ENCODE assay signal across 8 cellular contexts in genomic region chr6:142566628-142567396, GRCh38.
A peak's percentile ranks its signal among the peaks of the same experiment; 100 is the strongest.
DNase-seq lines count a peak whose midpoint lies in the region; TF ChIP-seq lines count a peak whose summit lies in the region.

No MANE protein-coding gene starts in this region.

- H3K4me1 ChIP-seq in HEK293 (ENCODE audit: control insufficient read depth, insufficient read depth, low read length) (no peaks in the 10 kb centered on the region), mammary epithelial cell (ENCODE audit: insufficient read depth, low read length) (peaks cover 35% of the 10 kb centered on the region)

- no peak overlapping the region for H3K9ac ChIP-seq in mammary epithelial cell (ENCODE audit: insufficient read depth, low read length)

- 75% methylated on average over 10 of the region's 10 CpGs for WGBS in mammary epithelial cell (ENCODE audit: low coverage, missing lambda C conversion rate)

- BruUV-seq in mammary epithelial cell (replicated peaks; lab: Mats Ljungman, UMichigan) = no TSS peak

- no peaks in the 10 kb centered on the region for H3K36me3 ChIP-seq in HEK293 (ENCODE audit: control insufficient read depth in 2 of 2, insufficient read depth in 1 of 2, low read length in 2 of 2)
- H3K36me3 ChIP-seq in mammary epithelial cell (ENCODE audit: insufficient read depth, low read length) = no peaks in the 10 kb centered on the region

- no peak overlapping the region for H3K4me3 ChIP-seq in HEK293 (ENCODE audit: low read depth, low read length)
- no peak overlapping the region for H3K4me3 ChIP-seq in NB4 (ENCODE audit: low read depth, low read length)
- no peak overlapping the region for H3K4me3 ChIP-seq in mammary epithelial cell (replicated peaks in 1 of 3; ENCODE audit: insufficient read depth in 1 of 3, low read depth in 2 of 3, low read length in 3 of 3)

- DNase-seq in DMS 273 (lab: John Stamatoyannopoulos, UW; ENCODE audit: unreplicated experiment) (peak; percentile 77), DMS 273 treated with DMSO at 0.1 percent for 48 hours (lab: John Stamatoyannopoulos, UW) (no peak), NB4 (ENCODE audit: low read depth) (peak; percentile 67), mammary epithelial cell (peak; percentile 52), left kidney (ENCODE audit: low read depth, low spot score) (peak; percentile 79)
- peak; percentile 3 for DNase-seq in stimulated activated CD8-positive, alpha-beta memory T cell treated with anti-CD3 and anti-CD28 coated beads, Interleukin-12 subunit alpha, Interleukin-12 subunit beta, amount 100 ng/mL, for 4 hours (ENCODE audit: low read depth)

- H3K27me3 ChIP-seq in mammary epithelial cell (ENCODE audit: insufficient read depth, low read length) = no peaks in the 10 kb centered on the region

- H2AFZ ChIP-seq in mammary epithelial cell (ENCODE audit: low read depth, low read length) = no peak overlapping the region

- in situ Hi-C loops in mammary epithelial cell (cut with MboI; ENCODE audit: low sequenced_read_pairs in 2 of 2) = loop anchor here in 1 of 2 donors (5.0 kb wide), 1 partner anchor 125 kb away; no protein-coding TSS in a partner anchor

- no peak for TF ChIP-seq POLR2A in NB4 (IDR thresholded peaks at IDR 0.05; ENCODE audit: extremely low read depth, insufficient read length)

- no peak overlapping the region for H3K4me2 ChIP-seq in mammary epithelial cell (ENCODE audit: insufficient read depth, low read depth, low read length)

- peak; percentile 70 for TF ChIP-seq CTCF in HEK293 (tag by site-specific recombination; IDR thresholded peaks at IDR 0.05)
- TF ChIP-seq CTCF in NB4 (IDR thresholded peaks at IDR 0.05; ENCODE audit: low read depth, low read length) = peak; percentile 88
- peak; percentile 95 for TF ChIP-seq CTCF in VCaP (conservative IDR thresholded peaks at IDR 0.05)
- TF ChIP-seq CTCF in mammary epithelial cell (conservative IDR thresholded peaks at IDR 0.05 in 1 of 2, IDR thresholded peaks at IDR 0.05 in 1 of 2; ENCODE audit: extremely low read depth in 1 of 2, insufficient read depth in 1 of 2, low read depth in 1 of 2, low read length in 2 of 2) = peak; percentile 95 to 99

- intact Hi-C loops in mammary epithelial cell (cut with micrococcal nuclease) = loop anchor here (1.0 to 10.0 kb wide), 7 partner anchors 92 to 860 kb away; partner anchors contain the start of gene HIVEP2

- H3K9me3 ChIP-seq in HEK293 (ENCODE audit: control insufficient read depth, insufficient read depth, low read depth, low read length) = no peaks in the 10 kb centered on the region
- no peaks in the 10 kb centered on the region for H3K9me3 ChIP-seq in mammary epithelial cell (replicated peaks; ENCODE audit: insufficient read depth, low read length)

- H4K20me1 ChIP-seq in mammary epithelial cell (ENCODE audit: insufficient read depth, low read length) = no peaks in the 10 kb centered on the region

- POLR2A ChIA-PET in HEK293 (lab: Yijun Ruan, JAX) = interaction anchor here (0.6 kb wide), 1 partner anchor 493 kb away, joined by 3 read pairs; no protein-coding TSS in a partner anchor

- CTCF ChIA-PET in HEK293 (lab: Yijun Ruan, JAX) (interaction anchor here (0.5 to 2.5 kb wide), 37 partner anchors 9 to 1467 kb away, joined by 3 to 23 read pairs (median 4); no protein-coding TSS in a partner anchor), mammary epithelial cell (lab: Charles Lee; ENCODE audit: low non-redundant PET) (no interaction called here)

- H3K27ac ChIP-seq in HEK293 (ENCODE audit: extremely low read depth, low read depth, low read length) (no peak overlapping the region), VCaP (no peak overlapping the region), mammary epithelial cell (ENCODE audit: insufficient read depth, low read depth, low read length) (no peak overlapping the region)

- dilution Hi-C loops in mammary epithelial cell (cut with HindIII; ENCODE audit: low sequenced_read_pairs) = no loop called here

- no peaks in the 10 kb centered on the region for H3K79me2 ChIP-seq in mammary epithelial cell (ENCODE audit: insufficient read depth, low read length)

TF ChIP-seq in HEK293, 187 proteins besides CTCF, POLR2A, EP300 and RAD21:
- TF ChIP-seq ZNF394 (tag by site-specific recombination; IDR thresholded peaks at IDR 0.05; ENCODE audit: borderline replicate concordance) (no peak), ZNF660 (tag by site-specific recombination; IDR thresholded peaks at IDR 0.05) (0 out of 2 replicates have a peak, but pooled peaks have one; percentile 37), ZNF654 (tag by site-specific recombination; IDR thresholded peaks at IDR 0.05; ENCODE audit: low read depth) (peak; percentile 71)
